In the genomic region with DNA sequence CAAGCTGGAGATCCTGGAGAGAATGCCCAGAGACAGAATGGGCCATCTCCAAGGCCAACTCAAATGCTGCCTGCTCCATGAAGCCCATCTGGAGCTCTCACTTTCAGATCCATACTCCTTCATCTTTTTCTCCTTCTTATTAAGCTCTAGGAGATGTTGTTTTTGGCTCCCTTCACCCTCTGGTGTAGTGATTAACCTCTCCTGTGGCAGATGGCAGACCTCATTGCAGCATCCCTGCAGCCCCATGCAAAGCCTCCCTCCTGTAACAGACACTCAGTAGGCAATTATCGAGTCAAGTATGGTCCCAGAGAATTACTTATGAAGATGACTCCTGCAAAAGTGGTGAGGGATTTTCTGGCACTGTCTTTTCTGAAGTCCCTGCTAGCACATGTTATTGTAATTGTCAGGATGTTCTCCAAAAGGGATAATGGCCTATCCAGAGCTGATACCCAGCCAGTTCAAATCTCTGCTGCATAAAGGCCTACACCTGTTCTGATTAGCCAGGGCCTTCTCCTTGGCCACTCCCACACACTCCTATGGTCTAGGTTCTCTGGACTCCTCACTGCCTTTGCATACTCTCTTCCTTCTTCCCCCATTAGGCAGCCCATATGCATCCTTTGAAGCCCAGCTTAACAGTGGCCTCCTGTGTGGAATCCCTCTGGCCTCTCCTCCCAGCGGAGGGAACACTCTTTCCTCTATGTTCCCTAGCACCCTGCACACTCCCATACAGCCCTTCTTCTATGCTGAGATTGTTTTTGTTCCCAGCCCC, we compare ENCODE assay signal across 13 cellular contexts. TPM values are rescaled to one million over a fixed set of nuclear protein-coding genes. Genes with fewer than 3 reads are reported as not detected.
DNase-seq lines count a peak whose midpoint lies in the region; ATAC-seq and TF ChIP-seq lines count a peak whose summit lies in the region.
"Had no signal": no experiment of that assay in that cellular context is flagged by ENCODE, and none has a peak within 500 bp of the region (broad histone marks: within the 10 kb centered on the region; RNA-seq: fewer than 3 reads in every experiment).

No MANE protein-coding gene starts in this region.

- CTCF ChIA-PET in activated CD8-positive, alpha-beta T cell treated with anti-CD3 and anti-CD28 coated beads for 36 hours (lab: Charles Lee): interaction anchor here (0.9 to 1.8 kb wide), 2 partner anchors 17 to 28 kb away, joined by 3 to 4 read pairs; no protein-coding TSS in a partner anchor

- H3K4me3 Mint-ChIP-seq in activated CD8-positive, alpha-beta T cell treated with anti-CD3 and anti-CD28 coated beads for 36 hours: no peak overlapping the region
- no peak overlapping the region for H3K4me3 Mint-ChIP-seq in memory B cell
- H3K4me3 Mint-ChIP-seq: neural crest cell had no signal

- peak overlapping the region; percentile 83 for H3K27ac Mint-ChIP-seq in activated CD8-positive, alpha-beta T cell treated with anti-CD3 and anti-CD28 coated beads for 36 hours
- H3K27ac Mint-ChIP-seq in memory B cell: peak overlapping the region; percentile 0

- peak in 2 of 3 experiments; percentile 32 to 83 for DNase-seq in NCI-H1417 (lab: John Stamatoyannopoulos, UW)
- no peak for DNase-seq in NCI-H1417 treated with DMSO at 0.1 percent for 48 hours (lab: John Stamatoyannopoulos, UW)
- peak; percentile 19 for DNase-seq in LHCN-M2 (ENCODE audit: low read depth)
- no peak for DNase-seq in activated CD8-positive, alpha-beta T cell treated with anti-CD3 and anti-CD28 coated beads for 36 hours
- DNase-seq in memory B cell (ENCODE audit: low spot score in 2 of 2): no peak
- no peak for DNase-seq in activated gamma-delta T cell (lab: John Stamatoyannopoulos, UW)
- no peak for DNase-seq in cortex of kidney (lab: John Stamatoyannopoulos, UW)
- DNase-seq: body of pancreas, DMS53, NCI-H510A treated with DMSO at 0.1 percent for 48 hours had no signal

- H3K27me3 Mint-ChIP-seq in activated CD8-positive, alpha-beta T cell treated with anti-CD3 and anti-CD28 coated beads for 36 hours: no peaks in the 10 kb centered on the region
- H3K27me3 Mint-ChIP-seq in memory B cell: no peaks in the 10 kb centered on the region

- intact Hi-C loops in activated CD8-positive, alpha-beta T cell treated with anti-CD3 and anti-CD28 coated beads for 36 hours (cut with micrococcal nuclease): no loop called here

- peaks cover 38% of the 10 kb centered on the region for H3K4me1 Mint-ChIP-seq in activated CD8-positive, alpha-beta T cell treated with anti-CD3 and anti-CD28 coated beads for 36 hours (ENCODE audit: low read depth)
- peaks cover 16% of the 10 kb centered on the region for H3K4me1 Mint-ChIP-seq in memory B cell
- H3K4me1 Mint-ChIP-seq: neural crest cell had no signal

- POLR2A ChIA-PET in activated CD8-positive, alpha-beta T cell treated with anti-CD3 and anti-CD28 coated beads for 36 hours (lab: Charles Lee): interaction anchor here (1.2 to 1.8 kb wide), 4 partner anchors 10 to 237 kb away, joined by 3 to 5 read pairs (median 4); no protein-coding TSS in a partner anchor

- TF ChIP-seq CTCF in activated CD8-positive, alpha-beta T cell treated with anti-CD3 and anti-CD28 coated beads for 36 hours (IDR thresholded peaks at IDR 0.05): no peak

- ATAC-seq in activated CD8-positive, alpha-beta T cell treated with anti-CD3 and anti-CD28 coated beads for 36 hours: no peak
- ATAC-seq in memory B cell (ENCODE audit: low read depth) (no peak), HG02588 (IDR thresholded peaks at IDR 0.05; ENCODE audit: unreplicated experiment) (no peak)
- ATAC-seq: body of pancreas, SK-N-SH treated with all-trans-retinoic acid at 6 μM for 48 hours had no signal

- H3K9me3 Mint-ChIP-seq in activated CD8-positive, alpha-beta T cell treated with anti-CD3 and anti-CD28 coated beads for 36 hours: peaks cover 2% of the 10 kb centered on the region
- no peaks in the 10 kb centered on the region for H3K9me3 Mint-ChIP-seq in memory B cell

- no peaks in the 10 kb centered on the region for H3K36me3 Mint-ChIP-seq in activated CD8-positive, alpha-beta T cell treated with anti-CD3 and anti-CD28 coated beads for 36 hours (ENCODE audit: low read depth)
- no peaks in the 10 kb centered on the region for H3K36me3 Mint-ChIP-seq in memory B cell

RNA-seq across cellular contexts. Expression of a gene that starts 43.7 kb away (rescaled TPM):
- total RNA-seq in LHCN-M2 (2014; rRNA removed): 14.6 and 18.7 TPM in 2 replicates
- polyA plus RNA-seq in LHCN-M2 (2012): 2.2 TPM
- 10 to 100 TPM; 15.4 to 17.9 TPM for total RNA-seq in activated CD8-positive, alpha-beta T cell treated with anti-CD3 and anti-CD28 coated beads for 36 hours

Comparison
In these comparisons a context has a peak if more than half of its experiments do, and no peak if none do; other contexts are left out.
1. DNase-seq: peak in NCI-H1417 (2 of 3) and LHCN-M2 (single experiment); none in NCI-H1417 treated with DMSO at 0.1 percent for 48 hours (single experiment), activated CD8-positive, alpha-beta T cell treated with anti-CD3 and anti-CD28 coated beads for 36 hours (single experiment), memory B cell (0 of 2), activated gamma-delta T cell (single experiment) and cortex of kidney (single experiment).